ENCODE assay signal across 8 cellular contexts in genomic region chr13:114235697-114236096, GRCh38. TPM values are rescaled to one million over a fixed set of nuclear protein-coding genes. Genes with fewer than 3 reads are reported as not detected.
DNase-seq lines count a peak whose midpoint lies in the region; ATAC-seq, FAIRE-seq and TF ChIP-seq lines count a peak whose summit lies in the region.

No MANE protein-coding gene starts in this region.

- no peak for ATAC-seq in HCT116

- RAD21 ChIA-PET in HCT116 (lab: Charles Lee; ENCODE audit: low non-redundant PET in 1 of 2, low total read pairs in 2 of 2, uncharacterized antibody in 2 of 2, unreplicated experiment in 2 of 2) = no interaction called here

- peak overlapping the region; percentile 86 for H3K4me3 Mint-ChIP-seq in glutamatergic neuron (ENCODE audit: unreplicated experiment)

- POLR2A ChIA-PET in HCT116 (lab: Charles Lee) = no interaction called here

- BruUV-seq in HCT116 (replicated peaks; lab: Mats Ljungman, UMichigan) = TSS peak; percentile 68

- H3K27me3 Mint-ChIP-seq in glutamatergic neuron (ENCODE audit: unreplicated experiment) = peaks cover 6% of the 10 kb centered on the region

- peak overlapping the region; percentile 69 to 93 for H3K4me3 ChIP-seq in HCT116 (replicated peaks in 1 of 2; ENCODE audit: low read depth in 1 of 2, low read length in 2 of 2)
- peak overlapping the region in 1 of 2 donors; percentile 82 for H3K4me3 ChIP-seq in small intestine (ENCODE audit: low read depth in 1 of 2, low read length in 2 of 2)

- H3K27me3 ChIP-seq in HCT116 (ENCODE audit: insufficient read depth, low read length) (no peaks in the 10 kb centered on the region), small intestine (ENCODE audit: control insufficient read depth in 2 of 2, insufficient read depth in 2 of 2, low read length in 2 of 2) (no peaks in the 10 kb centered on the region)

- TF ChIP-seq CTCF in HCT116 (IDR thresholded peaks at IDR 0.05 in 2 of 3, conservative IDR thresholded peaks at IDR 0.05 in 1 of 3; ENCODE audit: borderline replicate concordance in 1 of 3, insufficient read depth in 1 of 3, low read depth in 2 of 3, low read length in 2 of 3) (no peak), VCaP (conservative IDR thresholded peaks at IDR 0.05) (no peak), glutamatergic neuron (IDR thresholded peaks at IDR 0.05; ENCODE audit: partially characterized antibody, unreplicated experiment) (no peak)

- no peak for TF ChIP-seq RAD21 in HCT116 (IDR thresholded peaks at IDR 0.05; ENCODE audit: low read depth)

- H3K27ac ChIP-seq in HCT116 (ENCODE audit: low read depth, low read length) (peak overlapping the region; percentile 93; the same call in 1 of the 2 replicates), VCaP (peak overlapping the region; percentile 53; the same call in 1 of the 2 replicates), small intestine (ENCODE audit: low read depth in 1 of 2, low read length in 1 of 2) (peak overlapping the region in 1 of 2 donors; percentile 68)

- peaks cover 28% of the 10 kb centered on the region for H3K79me2 ChIP-seq in HCT116 (ENCODE audit: insufficient read depth, low read length)

- no peaks in the 10 kb centered on the region for H4K20me1 ChIP-seq in HCT116 (ENCODE audit: insufficient read depth)

- CTCF ChIA-PET in HCT116 (lab: Charles Lee) = no interaction called here

- H3K9me2 ChIP-seq in HCT116 (ENCODE audit: insufficient read depth) = no peaks in the 10 kb centered on the region

- peaks cover 18 to 29% of the 10 kb centered on the region in 2 experiments for H3K36me3 ChIP-seq in HCT116 (ENCODE audit: control insufficient read depth in 1 of 2, insufficient read depth in 2 of 2, low read length in 2 of 2)
- peaks cover 4 to 15% of the 10 kb centered on the region in 2 donors for H3K36me3 ChIP-seq in small intestine (ENCODE audit: control insufficient read depth in 2 of 2, insufficient read depth in 2 of 2, low read length in 2 of 2)

- no peak overlapping the region for H2AFZ ChIP-seq in HCT116 (ENCODE audit: low read depth, low read length, poor library complexity, severe bottlenecking)

- peak overlapping the region; percentile 74 for H3K9ac ChIP-seq in HCT116 (ENCODE audit: low read length)

- WGBS in small intestine, 3 donors = 9 to 21% (median 13%) methylated on average over 10 of the region's 10 CpGs

- H3K36me3 Mint-ChIP-seq in glutamatergic neuron (ENCODE audit: unreplicated experiment) = peaks cover 4% of the 10 kb centered on the region

- intact Hi-C loops in HCT116 (cut with micrococcal nuclease) = no loop called here

- H3K4me2 ChIP-seq in HCT116 (ENCODE audit: low read length) = peak overlapping the region; percentile 77

- H3K27ac Mint-ChIP-seq in glutamatergic neuron (ENCODE audit: unreplicated experiment) = peak overlapping the region; percentile 70

- H3K9me3 ChIP-seq in HCT116 (ENCODE audit: control insufficient read depth in 1 of 2, insufficient read depth in 1 of 2, low read depth in 1 of 2, low read length in 2 of 2) = no peaks in the 10 kb centered on the region; a peak in 1 of 4 replicates
- H3K9me3 ChIP-seq in small intestine (ENCODE audit: control insufficient read depth, low read depth) = no peaks in the 10 kb centered on the region

- H3K4me1 Mint-ChIP-seq in glutamatergic neuron (ENCODE audit: low read depth, unreplicated experiment) = peaks cover 5% of the 10 kb centered on the region

- H3K4me1 ChIP-seq in HCT116 (ENCODE audit: control insufficient read depth in 1 of 2, insufficient read depth in 2 of 2, low read length in 2 of 2) = peaks cover 2 to 11% of the 10 kb centered on the region in 2 experiments; a peak in 2 of 4 replicates
- H3K4me1 ChIP-seq in small intestine (ENCODE audit: control insufficient read depth in 2 of 2, insufficient read depth in 1 of 2, low read depth in 1 of 2, low read length in 1 of 2) = peaks cover 1 to 2% of the 10 kb centered on the region in 2 donors

- peaks cover 3% of the 10 kb centered on the region for H3K9me3 Mint-ChIP-seq in glutamatergic neuron (ENCODE audit: unreplicated experiment)

- no peak for FAIRE-seq in small intestine (lab: Jason Lieb, UNC)

- TF ChIP-seq POLR2A in HCT116 (IDR thresholded peaks at IDR 0.05; ENCODE audit: borderline replicate concordance, extremely low read depth, insufficient read depth, insufficient read length) = no peak

- no peak for DNase-seq in HCT116 (ENCODE audit: low read depth, low spot score)
- DNase-seq in glutamatergic neuron = no peak
- peak; percentile 14 for DNase-seq in small intestine
- no peak for DNase-seq in NCI-H1930 (lab: John Stamatoyannopoulos, UW)
- no peak for DNase-seq in effector CD8-positive, alpha-beta T cell (lab: John Stamatoyannopoulos, UW)
- DNase-seq in NCI-H2227 treated with DMSO at 0.1 percent for 48 hours (lab: John Stamatoyannopoulos, UW) = no peak
- no peak for DNase-seq in SK-N-DZ (ENCODE audit: low spot score)

TF ChIP-seq in HCT116, 20 proteins besides CTCF, POLR2A, EP300 and RAD21:
- TF ChIP-seq FOSL1 (IDR thresholded peaks at IDR 0.05; ENCODE audit: low read depth) = no peak
- no peak for TF ChIP-seq EZH2 (IDR thresholded peaks at IDR 0.05)
- no peak for TF ChIP-seq SRF (IDR thresholded peaks at IDR 0.05; ENCODE audit: low read depth)
- TF ChIP-seq EZH2phosphoT487 (IDR thresholded peaks at IDR 0.05; ENCODE audit: borderline replicate concordance) = no peak
- no peak for TF ChIP-seq TCF7L2 (IDR thresholded peaks at IDR 0.05; ENCODE audit: borderline replicate concordance, extremely low read depth, insufficient read depth, insufficient read length)
- TF ChIP-seq JUND (IDR thresholded peaks at IDR 0.05) = no peak
- TF ChIP-seq, protein P1, sequence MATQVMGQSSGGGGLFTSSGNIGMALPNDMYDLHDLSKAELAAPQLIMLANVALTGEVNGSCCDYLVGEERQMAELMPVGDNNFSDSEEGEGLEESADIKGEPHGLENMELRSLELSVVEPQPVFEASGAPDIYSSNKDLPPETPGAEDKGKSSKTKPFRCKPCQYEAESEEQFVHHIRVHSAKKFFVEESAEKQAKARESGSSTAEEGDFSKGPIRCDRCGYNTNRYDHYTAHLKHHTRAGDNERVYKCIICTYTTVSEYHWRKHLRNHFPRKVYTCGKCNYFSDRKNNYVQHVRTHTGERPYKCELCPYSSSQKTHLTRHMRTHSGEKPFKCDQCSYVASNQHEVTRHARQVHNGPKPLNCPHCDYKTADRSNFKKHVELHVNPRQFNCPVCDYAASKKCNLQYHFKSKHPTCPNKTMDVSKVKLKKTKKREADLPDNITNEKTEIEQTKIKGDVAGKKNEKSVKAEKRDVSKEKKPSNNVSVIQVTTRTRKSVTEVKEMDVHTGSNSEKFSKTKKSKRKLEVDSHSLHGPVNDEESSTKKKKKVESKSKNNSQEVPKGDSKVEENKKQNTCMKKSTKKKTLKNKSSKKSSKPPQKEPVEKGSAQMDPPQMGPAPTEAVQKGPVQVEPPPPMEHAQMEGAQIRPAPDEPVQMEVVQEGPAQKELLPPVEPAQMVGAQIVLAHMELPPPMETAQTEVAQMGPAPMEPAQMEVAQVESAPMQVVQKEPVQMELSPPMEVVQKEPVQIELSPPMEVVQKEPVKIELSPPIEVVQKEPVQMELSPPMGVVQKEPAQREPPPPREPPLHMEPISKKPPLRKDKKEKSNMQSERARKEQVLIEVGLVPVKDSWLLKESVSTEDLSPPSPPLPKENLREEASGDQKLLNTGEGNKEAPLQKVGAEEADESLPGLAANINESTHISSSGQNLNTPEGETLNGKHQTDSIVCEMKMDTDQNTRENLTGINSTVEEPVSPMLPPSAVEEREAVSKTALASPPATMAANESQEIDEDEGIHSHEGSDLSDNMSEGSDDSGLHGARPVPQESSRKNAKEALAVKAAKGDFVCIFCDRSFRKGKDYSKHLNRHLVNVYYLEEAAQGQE (IDR thresholded peaks at IDR 0.05; ENCODE audit: low read depth) = no peak

RNA-seq across cellular contexts. Expression of gene CDC16, which starts 1.0 kb away (rescaled TPM):
- total RNA-seq in HCT116 (2021; ENCODE audit: unreplicated experiment) (61.0 TPM), glutamatergic neuron (ENCODE audit: unreplicated experiment) (85.1 TPM)
- 32.5 and 44.4 TPM in 2 replicates for polyA plus RNA-seq in HCT116 (2012)
- polyA plus RNA-seq in small intestine = 10 to 100 TPM; 39.4 to 55.2 (median 41.9) TPM
- polyA plus RNA-seq in SK-N-DZ (2014; cell fraction: cytosol; rRNA removed) = 23.7 and 24.6 TPM in 2 replicates
- 117 and 138 TPM in 2 replicates for polyA plus RNA-seq in SK-N-DZ (2014; cell fraction: nucleus; rRNA removed)

RNA-seq across cellular contexts. Expression of gene UPF3A, which starts 45.7 kb away (rescaled TPM):
- 31.8 TPM for total RNA-seq in HCT116 (2021; ENCODE audit: unreplicated experiment)
- 19.4 and 22.3 TPM in 2 replicates for polyA plus RNA-seq in HCT116 (2012)
- 108 TPM for total RNA-seq in glutamatergic neuron (ENCODE audit: unreplicated experiment)
- polyA plus RNA-seq in small intestine = 10 to 100 TPM; 38.0 to 60.0 (median 39.4) TPM
- 55.4 and 63.9 TPM in 2 replicates for polyA plus RNA-seq in SK-N-DZ (2014; cell fraction: cytosol; rRNA removed)
- polyA plus RNA-seq in SK-N-DZ (2014; cell fraction: nucleus; rRNA removed) = 122 and 163 TPM in 2 replicates

RNA-seq across cellular contexts. Expression of gene CFAP97D2, which starts 56.6 kb away (rescaled TPM):
- total RNA-seq in HCT116 (2021; ENCODE audit: unreplicated experiment) = not detected
- not detected in 2 replicates for polyA plus RNA-seq in HCT116 (2012)
- total RNA-seq in glutamatergic neuron (ENCODE audit: unreplicated experiment) = not detected
- polyA plus RNA-seq in small intestine = not detected
- polyA plus RNA-seq in SK-N-DZ (2014; cell fraction: cytosol; rRNA removed) = not detected in 2 replicates
- not detected in 2 replicates for polyA plus RNA-seq in SK-N-DZ (2014; cell fraction: nucleus; rRNA removed)
